In the genomic region with DNA sequence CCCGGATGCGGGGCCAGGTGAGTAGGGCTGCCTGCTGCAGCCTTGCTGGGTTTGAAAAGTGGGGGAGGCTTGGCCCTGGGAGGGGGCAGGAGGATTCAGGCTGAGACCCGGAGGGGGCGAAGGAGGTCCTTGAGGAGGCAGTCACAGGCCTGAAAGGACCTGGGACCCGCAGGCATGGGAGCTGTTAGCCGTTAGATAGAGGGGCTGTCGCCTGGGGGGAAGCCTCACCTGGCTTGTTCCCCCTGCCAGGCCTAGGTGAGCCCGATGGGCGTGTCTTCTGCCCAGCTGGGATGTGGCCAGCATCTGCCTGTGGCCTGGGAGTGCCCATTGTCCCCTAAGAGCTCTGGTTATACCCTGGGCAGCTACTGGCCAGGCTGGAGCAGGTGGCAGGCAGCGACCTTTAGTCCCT, we compare ENCODE assay signal across 9 cellular contexts. TPM values are rescaled to one million over a fixed set of nuclear protein-coding genes. Genes with fewer than 3 reads are reported as not detected.
DNase-seq lines count a peak whose midpoint lies in the region; ATAC-seq, FAIRE-seq and TF ChIP-seq lines count a peak whose summit lies in the region.
"Had no signal": no experiment of that assay in that cellular context is flagged by ENCODE, and none has a peak within 500 bp of the region (broad histone marks: within the 10 kb centered on the region; RNA-seq: fewer than 3 reads in every experiment).

No MANE protein-coding gene starts in this region.

- TF ChIP-seq POLR2A in GM12878 (IDR thresholded peaks at IDR 0.05; ENCODE audit: low read depth, low read length): no peak

- H3K4me1 ChIP-seq in HUES64 (ENCODE audit: insufficient read depth, low read length) (peaks cover 1% of the 10 kb centered on the region; the same call in 1 of the 2 replicates), GM12878 (ENCODE audit: control insufficient read depth, insufficient read depth, low read length) (no peaks in the 10 kb centered on the region), mucosa of descending colon (ENCODE audit: low read depth) (peaks cover 42% of the 10 kb centered on the region)

- 0 out of 2 replicates have a peak overlapping the region, but pooled peaks have one; percentile 3 for H3K4me2 ChIP-seq in GM12878 (ENCODE audit: control insufficient read depth, insufficient read depth)

- CTCF ChIA-PET in GM12878 (lab: Yijun Ruan, JAX): interaction anchor here (1.0 to 2.4 kb wide), 9 partner anchors 9 to 371 kb away, joined by 3 to 20 read pairs (median 7); no protein-coding TSS in a partner anchor

- no peak overlapping the region for H2AFZ ChIP-seq in GM12878 (ENCODE audit: control insufficient read depth, low read depth, low read length)

- ATAC-seq in GM12878 (peak; percentile 38), mucosa of descending colon (peak; percentile 70)

- intact Hi-C loops in GM12878 (cut with micrococcal nuclease; ENCODE audit: unreplicated experiment): loop anchor here (2.0 to 10.0 kb wide), 4 partner anchors 121 to 459 kb away; partner anchors contain the start of gene TOLLIP
- intact Hi-C loops in mucosa of descending colon (cut with DNase I, micrococcal nuclease): no loop called here

- H3K27me3 ChIP-seq in HUES64 (ENCODE audit: insufficient read depth, low read length) (peaks cover 69% of the 10 kb centered on the region), GM12878 (replicated peaks in 1 of 2; ENCODE audit: control insufficient read depth in 2 of 2, insufficient read depth in 2 of 2, low read length in 1 of 2) (peaks cover 2 to 10% of the 10 kb centered on the region in 2 experiments; a peak in 3 of 4 replicates)

- TF ChIP-seq RAD21 in GM12878 (IDR thresholded peaks at IDR 0.05; ENCODE audit: insufficient read depth, low read depth, low read length): no peak

- no peaks in the 10 kb centered on the region for H4K20me1 ChIP-seq in GM12878 (ENCODE audit: control insufficient read depth, insufficient read depth)

- BruUV-seq in GM12878 (replicated peaks; lab: Mats Ljungman, UMichigan): no TSS peak

- WGBS in HUES64: 4% methylated on average over 10 of the region's 10 CpGs
- 3% methylated on average over 10 of the region's 10 CpGs for WGBS in GM12878 (ENCODE audit: insufficient coverage, insufficient replicate concordance, low lambda C conversion rate, missing lambda C conversion rate)

- H3K79me2 ChIP-seq in GM12878 (ENCODE audit: control insufficient read depth, insufficient read depth, low read length): no peaks in the 10 kb centered on the region

- SMC1A ChIA-PET in GM12878 (lab: Charles Lee; ENCODE audit: uncharacterized antibody, unreplicated experiment): interaction anchor here (1.4 to 2.0 kb wide), 2 partner anchors 25 to 458 kb away, joined by 3 to 8 read pairs; no protein-coding TSS in a partner anchor

- no peak for FAIRE-seq in GM12878 (lab: Jason Lieb, UNC)

- in situ Hi-C loops in GM12878 (cut with MboI): no loop called here

- H3K4me3 ChIP-seq in HUES64 (ENCODE audit: low read length) (peak overlapping the region; percentile 48), GM12878 (no peak overlapping the region), mucosa of descending colon (peak overlapping the region; percentile 72)

- H3K36me3 ChIP-seq in HUES64 (ENCODE audit: insufficient read depth, low read length) (no peaks in the 10 kb centered on the region), GM12878 (ENCODE audit: control insufficient read depth in 2 of 2, insufficient read depth in 2 of 2, low read length in 1 of 2) (no peaks in the 10 kb centered on the region), mucosa of descending colon (ENCODE audit: low read depth) (no peaks in the 10 kb centered on the region)

- TF ChIP-seq CTCF in 22Rv1 (IDR thresholded peaks at IDR 0.05) (no peak), GM12878 (IDR thresholded peaks at IDR 0.05 in 2 of 3, conservative IDR thresholded peaks at IDR 0.05 in 1 of 3; ENCODE audit: control insufficient read depth in 2 of 3, extremely low read depth in 1 of 3, insufficient read depth in 1 of 3, low read depth in 3 of 3, low read length in 3 of 3) (no peak), mucosa of descending colon (IDR thresholded peaks at IDR 0.05) (no peak), GM10266 (IDR thresholded peaks at IDR 0.05; ENCODE audit: control insufficient read depth, insufficient read depth, low read depth, missing control alignments) (no peak)

- no peak for DNase-seq in GM12878 (ENCODE audit: low read depth, low spot score)
- peak; percentile 82 to 89 (median 89) for DNase-seq in mucosa of descending colon
- no peak for DNase-seq in cerebellar cortex (ENCODE audit: low spot score)
- no peak for DNase-seq in NK-92 treated with Interleukin-12 subunit alpha and Interleukin-12 subunit beta, amount 100 ng/mL, for 24 hours (lab: John Stamatoyannopoulos, UW)
- no peak for DNase-seq in NK-92 (lab: John Stamatoyannopoulos, UW; ENCODE audit: unreplicated experiment)
- DNase-seq in GM10266 (ENCODE audit: extremely low spot score): no peak

- no peaks in the 10 kb centered on the region for H3K9me3 ChIP-seq in HUES64 (ENCODE audit: insufficient read depth, low read depth, low read length)
- H3K9me3 ChIP-seq in GM12878 (replicated peaks; ENCODE audit: control insufficient read depth, insufficient read depth, low read length): peaks cover 4% of the 10 kb centered on the region; the same call in 1 of the 3 replicates
- H3K9me3 ChIP-seq in mucosa of descending colon: no peaks in the 10 kb centered on the region

- RAD21 ChIA-PET in GM12878 (lab: Charles Lee; ENCODE audit: unreplicated experiment): interaction anchor here (1.3 to 2.5 kb wide), 3 partner anchors 27 to 59 kb away, joined by 4 to 23 read pairs (median 11); no protein-coding TSS in a partner anchor

- H3K9ac ChIP-seq in HUES64 (ENCODE audit: low read depth, low read length) (no peak overlapping the region), GM12878 (ENCODE audit: control insufficient read depth, insufficient read depth, low read length) (no peak overlapping the region)

- peak overlapping the region; percentile 94 for H3K27ac ChIP-seq in 22Rv1
- no peak overlapping the region for H3K27ac ChIP-seq in HUES64 (ENCODE audit: low read depth, low read length)
- no peak overlapping the region for H3K27ac ChIP-seq in GM12878 (ENCODE audit: control insufficient read depth, insufficient read depth)

- POLR2A ChIA-PET in GM12878 (lab: Charles Lee): no interaction called here

- no peak for TF ChIP-seq EP300 in GM12878 (IDR thresholded peaks at IDR 0.05; ENCODE audit: borderline replicate concordance in 1 of 2, control insufficient read depth in 1 of 2, low read depth in 2 of 2, low read length in 2 of 2)

RNA-seq across cellular contexts. Expression of gene DUSP8, which starts 1.8 kb away (rescaled TPM):
- 1.2 TPM for polyA plus RNA-seq in HUES64 (2013, experiment 1 of 2)
- polyA plus RNA-seq in HUES64 (2013, experiment 2 of 2): 1.8 TPM
- 0.17 and 0.58 TPM in 2 replicates for total RNA-seq in GM12878 (2013; cell fraction: nucleolus; rRNA removed)
- total RNA-seq in GM12878 (2014; rRNA removed) (not detected in 2 replicates), GM12878 (2014; rRNA removed; fragmentation: Illumina TruSeq; extraction: Trizol) (not detected in 2 replicates), GM12878 (2021) (0.21 and 0.38 TPM in 2 replicates), mucosa of descending colon (10 to 100 TPM; 28.2 to 31.7 (median 28.5) TPM)
- 0.30 TPM for polyA plus RNA-seq in GM12878 (2011; ENCODE audit: low read depth)
- polyA plus RNA-seq in GM12878 (2011; rRNA removed) (0.26 and 1.7 TPM in 2 replicates), GM12878 (2014; fragmentation: Illumina TruSeq; extraction: Trizol) (0.04 TPM in 1 of 2 replicates, not detected in the other), GM12878 (2014; fragmentation: Nextera tagmentation; extraction: Ambion mirVana) (not detected), GM12878 (2014; rRNA removed) (0.09 and 0.14 TPM in 2 replicates), GM12878 (2016; fragmentation: Nextera tagmentation; extraction: Ambion mirVana) (not detected)
- polyA plus RNA-seq in GM12878 (2011; cell fraction: cytosol; rRNA removed): 1.1 and 1.7 TPM in 2 replicates
- polyA plus RNA-seq in GM12878 (2011; cell fraction: nucleus; rRNA removed): 2.1 and 3.6 TPM in 2 replicates
- 1.00 and 1.8 TPM in 2 replicates for polyA plus RNA-seq in GM12878 (2012)
- polyA minus RNA-seq in GM12878 (2011; rRNA and poly(A)+ RNA removed): 0.21 and 0.51 TPM in 2 replicates
- 0.27 TPM in 1 of 2 replicates, not detected in the other for polyA minus RNA-seq in GM12878 (2011; cell fraction: cytosol; rRNA and poly(A)+ RNA removed)
- 0.36 and 0.38 TPM in 2 replicates for polyA minus RNA-seq in GM12878 (2011; cell fraction: nucleus; rRNA and poly(A)+ RNA removed)

RNA-seq across cellular contexts. Expression of gene KRTAP5-1, which starts 11.2 kb away (rescaled TPM):
- not detected for polyA plus RNA-seq in HUES64 (2013, experiment 1 of 2)
- polyA plus RNA-seq in HUES64 (2013, experiment 2 of 2): not detected
- not detected in 2 replicates for total RNA-seq in GM12878 (2013; cell fraction: nucleolus; rRNA removed)
- total RNA-seq in GM12878 (2014; rRNA removed): not detected in 2 replicates
- not detected in 2 replicates for total RNA-seq in GM12878 (2014; rRNA removed; fragmentation: Illumina TruSeq; extraction: Trizol)
- not detected in 2 replicates for total RNA-seq in GM12878 (2021)
- polyA plus RNA-seq in GM12878 (2011; ENCODE audit: low read depth): not detected
- polyA plus RNA-seq in GM12878 (2011; rRNA removed): not detected in 2 replicates
- polyA plus RNA-seq in GM12878 (2011; cell fraction: cytosol; rRNA removed): not detected in 2 replicates
- not detected in 2 replicates for polyA plus RNA-seq in GM12878 (2011; cell fraction: nucleus; rRNA removed)
- not detected in 2 replicates for polyA plus RNA-seq in GM12878 (2012)
- polyA plus RNA-seq in GM12878 (2014; fragmentation: Illumina TruSeq; extraction: Trizol): not detected in 2 replicates
- polyA plus RNA-seq in GM12878 (2014; fragmentation: Nextera tagmentation; extraction: Ambion mirVana): not detected
- polyA plus RNA-seq in GM12878 (2014; rRNA removed): not detected in 2 replicates
- not detected for polyA plus RNA-seq in GM12878 (2016; fragmentation: Nextera tagmentation; extraction: Ambion mirVana)
- not detected in 2 replicates for polyA minus RNA-seq in GM12878 (2011; rRNA and poly(A)+ RNA removed)
- not detected in 2 replicates for polyA minus RNA-seq in GM12878 (2011; cell fraction: cytosol; rRNA and poly(A)+ RNA removed)
- not detected in 2 replicates for polyA minus RNA-seq in GM12878 (2011; cell fraction: nucleus; rRNA and poly(A)+ RNA removed)
- not detected for total RNA-seq in mucosa of descending colon
- total RNA-seq: pulmonary artery endothelial cell had no signal

RNA-seq across cellular contexts. Expression of gene KRTAP5-2, which starts 24.2 kb away (rescaled TPM):
- not detected for polyA plus RNA-seq in HUES64 (2013, experiment 1 of 2)
- not detected for polyA plus RNA-seq in HUES64 (2013, experiment 2 of 2)
- total RNA-seq in GM12878 (2013; cell fraction: nucleolus; rRNA removed): not detected in 2 replicates
- total RNA-seq in GM12878 (2014; rRNA removed) (not detected in 2 replicates), GM12878 (2014; rRNA removed; fragmentation: Illumina TruSeq; extraction: Trizol) (not detected in 2 replicates), GM12878 (2021) (not detected in 2 replicates), mucosa of descending colon (not detected)
- not detected for polyA plus RNA-seq in GM12878 (2011; ENCODE audit: low read depth)
- polyA plus RNA-seq in GM12878 (2011; rRNA removed) (not detected in 2 replicates), GM12878 (2014; fragmentation: Illumina TruSeq; extraction: Trizol) (not detected in 2 replicates), GM12878 (2014; fragmentation: Nextera tagmentation; extraction: Ambion mirVana) (not detected), GM12878 (2014; rRNA removed) (not detected in 2 replicates), GM12878 (2016; fragmentation: Nextera tagmentation; extraction: Ambion mirVana) (not detected)
- not detected in 2 replicates for polyA plus RNA-seq in GM12878 (2011; cell fraction: cytosol; rRNA removed)
- not detected in 2 replicates for polyA plus RNA-seq in GM12878 (2011; cell fraction: nucleus; rRNA removed)
- not detected in 2 replicates for polyA plus RNA-seq in GM12878 (2012)
- 0.22 TPM in 1 of 2 replicates, not detected in the other for polyA minus RNA-seq in GM12878 (2011; rRNA and poly(A)+ RNA removed)
- not detected in 2 replicates for polyA minus RNA-seq in GM12878 (2011; cell fraction: cytosol; rRNA and poly(A)+ RNA removed)
- not detected in 2 replicates for polyA minus RNA-seq in GM12878 (2011; cell fraction: nucleus; rRNA and poly(A)+ RNA removed)
- total RNA-seq: pulmonary artery endothelial cell had no signal

RNA-seq across cellular contexts. Expression of gene KRTAP5-3, which starts 34.4 kb away (rescaled TPM):
- polyA plus RNA-seq in HUES64 (2013, experiment 1 of 2): not detected
- not detected for polyA plus RNA-seq in HUES64 (2013, experiment 2 of 2)
- total RNA-seq in GM12878 (2013; cell fraction: nucleolus; rRNA removed): not detected in 2 replicates
- total RNA-seq in GM12878 (2014; rRNA removed): not detected in 2 replicates
- not detected in 2 replicates for total RNA-seq in GM12878 (2014; rRNA removed; fragmentation: Illumina TruSeq; extraction: Trizol)
- not detected in 2 replicates for total RNA-seq in GM12878 (2021)
- not detected for polyA plus RNA-seq in GM12878 (2011; ENCODE audit: low read depth)
- polyA plus RNA-seq in GM12878 (2011; rRNA removed): not detected in 2 replicates
- polyA plus RNA-seq in GM12878 (2011; cell fraction: cytosol; rRNA removed): not detected in 2 replicates
- polyA plus RNA-seq in GM12878 (2011; cell fraction: nucleus; rRNA removed): not detected in 2 replicates
- not detected in 2 replicates for polyA plus RNA-seq in GM12878 (2012)
- polyA plus RNA-seq in GM12878 (2014; fragmentation: Illumina TruSeq; extraction: Trizol): not detected in 2 replicates
- polyA plus RNA-seq in GM12878 (2014; fragmentation: Nextera tagmentation; extraction: Ambion mirVana): not detected
- not detected in 2 replicates for polyA plus RNA-seq in GM12878 (2014; rRNA removed)
- polyA plus RNA-seq in GM12878 (2016; fragmentation: Nextera tagmentation; extraction: Ambion mirVana): not detected
- not detected in 2 replicates for polyA minus RNA-seq in GM12878 (2011; rRNA and poly(A)+ RNA removed)
- not detected in 2 replicates for polyA minus RNA-seq in GM12878 (2011; cell fraction: cytosol; rRNA and poly(A)+ RNA removed)
- polyA minus RNA-seq in GM12878 (2011; cell fraction: nucleus; rRNA and poly(A)+ RNA removed): not detected in 2 replicates
- not detected for total RNA-seq in mucosa of descending colon
- total RNA-seq: pulmonary artery endothelial cell had no signal

RNA-seq across cellular contexts. Expression of gene KRTAP5-4, which starts 48.1 kb away (rescaled TPM):
- polyA plus RNA-seq in HUES64 (2013, experiment 1 of 2): not detected
- not detected for polyA plus RNA-seq in HUES64 (2013, experiment 2 of 2)
- total RNA-seq in GM12878 (2013; cell fraction: nucleolus; rRNA removed): not detected in 2 replicates
- total RNA-seq in GM12878 (2014; rRNA removed): not detected in 2 replicates
- not detected in 2 replicates for total RNA-seq in GM12878 (2014; rRNA removed; fragmentation: Illumina TruSeq; extraction: Trizol)
- not detected in 2 replicates for total RNA-seq in GM12878 (2021)
- polyA plus RNA-seq in GM12878 (2011; ENCODE audit: low read depth): not detected
- not detected in 2 replicates for polyA plus RNA-seq in GM12878 (2011; rRNA removed)
- polyA plus RNA-seq in GM12878 (2011; cell fraction: cytosol; rRNA removed): not detected in 2 replicates
- not detected in 2 replicates for polyA plus RNA-seq in GM12878 (2011; cell fraction: nucleus; rRNA removed)
- polyA plus RNA-seq in GM12878 (2012): not detected in 2 replicates
- polyA plus RNA-seq in GM12878 (2014; fragmentation: Illumina TruSeq; extraction: Trizol): not detected in 2 replicates
- not detected for polyA plus RNA-seq in GM12878 (2014; fragmentation: Nextera tagmentation; extraction: Ambion mirVana)
- polyA plus RNA-seq in GM12878 (2014; rRNA removed): not detected in 2 replicates
- not detected for polyA plus RNA-seq in GM12878 (2016; fragmentation: Nextera tagmentation; extraction: Ambion mirVana)
- polyA minus RNA-seq in GM12878 (2011; rRNA and poly(A)+ RNA removed): not detected in 2 replicates
- not detected in 2 replicates for polyA minus RNA-seq in GM12878 (2011; cell fraction: cytosol; rRNA and poly(A)+ RNA removed)
- not detected in 2 replicates for polyA minus RNA-seq in GM12878 (2011; cell fraction: nucleus; rRNA and poly(A)+ RNA removed)
- total RNA-seq in mucosa of descending colon: not detected
- total RNA-seq: pulmonary artery endothelial cell had no signal

Comparison
In these comparisons a context has a peak if more than half of its experiments do, and no peak if none do; other contexts are left out.
1. DNase-seq: peak in mucosa of descending colon (3 of 3); none in GM12878 (single experiment), cerebellar cortex (single experiment), NK-92 treated with Interleukin-12 subunit alpha and Interleukin-12 subunit beta, amount 100 ng/mL, for 24 hours (single experiment), NK-92 (single experiment) and GM10266 (single experiment).
2. RNA of gene DUSP8, which starts 1.8 kb away (total RNA-seq): 28.2 to 31.7 TPM in mucosa of descending colon; 0.17 to 0.58 TPM in GM12878; every median in the first group is over 10 times any median in the second.